In genomic region chr9:98994226-98995058, GRCh38 we compare ENCODE assay signal across 20 cellular contexts. TPM values are rescaled to one million over a fixed set of nuclear protein-coding genes. Genes with fewer than 3 reads are reported as not detected.
DNase-seq lines count a peak whose midpoint lies in the region; ATAC-seq and TF ChIP-seq lines count a peak whose summit lies in the region.
"Had no signal": no experiment of that assay in that cellular context is flagged by ENCODE, and none has a peak within 500 bp of the region (broad histone marks: within the 10 kb centered on the region; RNA-seq: fewer than 3 reads in every experiment).

No MANE protein-coding gene starts in this region.

- no peak overlapping the region for H3K14ac ChIP-seq in trophoblast cell (ENCODE audit: low read length)

- H3K79me1 ChIP-seq in trophoblast cell (ENCODE audit: low read length) = no peaks in the 10 kb centered on the region

- no peak overlapping the region for H3K9ac ChIP-seq in trophoblast cell (ENCODE audit: low read length)

- H3K27me3 ChIP-seq in heart left ventricle (no peaks in the 10 kb centered on the region), trophoblast cell (ENCODE audit: insufficient read depth, low read length) (no peaks in the 10 kb centered on the region)
- H3K27me3 ChIP-seq: brain microvascular endothelial cell, thyroid gland had no signal

- H2AFZ ChIP-seq in trophoblast cell (ENCODE audit: insufficient read depth, low read length, poor library complexity) = no peak overlapping the region

- no peak overlapping the region for H3K4ac ChIP-seq in trophoblast cell (ENCODE audit: low read depth, low read length)

- no peak overlapping the region for H2BK12ac ChIP-seq in trophoblast cell (ENCODE audit: low read length)

- H3K36me3 ChIP-seq in heart left ventricle (peaks cover 0 to 39% (median 8%) of the 10 kb centered on the region in 9 donors), trophoblast cell (ENCODE audit: control insufficient read depth in 1 of 2, insufficient read depth in 2 of 2, low read length in 2 of 2) (no peaks in the 10 kb centered on the region)
- H3K36me3 ChIP-seq: brain microvascular endothelial cell, thyroid gland had no signal

- DNase-seq in heart left ventricle (no peak), Right ventricle myocardium superior (no peak), amniotic epithelial cell (ENCODE audit: low read depth) (peak; percentile 24), trophoblast cell (peak; percentile 79 to 84), ureter (ENCODE audit: low spot score) (peak; percentile 23), inferior parietal cortex (ENCODE audit: extremely low spot score) (no peak)
- DNase-seq: activated CD8-positive, alpha-beta T cell treated with anti-CD3 and anti-CD28 coated beads, Interleukin-2, amount 10 ng/mL, durations not matched to agents 7 days and 5 days; CD4-positive, alpha-beta T cell; cortex of kidney; DND-41; NCI-H226; occipital lobe had no signal

- no peak overlapping the region for H4K91ac ChIP-seq in trophoblast cell (ENCODE audit: low read depth, low read length)

- no peak overlapping the region for H2AK5ac ChIP-seq in trophoblast cell (ENCODE audit: low read length)

- no peak overlapping the region for H3K23ac ChIP-seq in trophoblast cell (ENCODE audit: low read length)

- TF ChIP-seq POLR2A in heart left ventricle (IDR thresholded peaks at IDR 0.05) = no peak

- H3K9me3 ChIP-seq in heart left ventricle = no peaks in the 10 kb centered on the region
- peaks cover 10% of the 10 kb centered on the region for H3K9me3 ChIP-seq in trophoblast cell (ENCODE audit: insufficient read depth, low read depth, low read length)
- H3K9me3 ChIP-seq: thyroid gland had no signal

- no peak for TF ChIP-seq CTCF in heart left ventricle (IDR thresholded peaks at IDR 0.05)

- intact Hi-C loops in heart left ventricle (cut with DNase I) (loop anchor here in 7 of 10 donors (2.0 to 10.0 kb wide), 5 partner anchors 20 to 148 kb away; no protein-coding TSS in a partner anchor), Right ventricle myocardium superior (cut with DNase I) (loop anchor here (5.0 kb wide), 1 partner anchor 132 kb away; no protein-coding TSS in a partner anchor)

- no peak overlapping the region for H3K18ac ChIP-seq in trophoblast cell (ENCODE audit: low read length)

- H3K4me3 ChIP-seq in heart left ventricle (no peak overlapping the region), trophoblast cell (ENCODE audit: low read depth, low read length) (no peak overlapping the region)
- H3K4me3 ChIP-seq: skin epidermis, thyroid gland had no signal

- H2BK5ac ChIP-seq in trophoblast cell (ENCODE audit: low read depth, low read length, poor library complexity) = no peak overlapping the region

- no peak overlapping the region for H3K4me2 ChIP-seq in trophoblast cell (ENCODE audit: low read length)

- H3K27ac ChIP-seq in heart left ventricle = peak overlapping the region in 8 of 12 donors; percentile 17 to 89 (median 40)
- H3K27ac ChIP-seq in trophoblast cell (ENCODE audit: low read depth, low read length) = no peak overlapping the region
- H3K27ac ChIP-seq: brain microvascular endothelial cell, RWPE1, VCaP had no signal

- H3K4me1 ChIP-seq in heart left ventricle = peaks cover 4 to 87% (median 61%) of the 10 kb centered on the region in 12 donors
- H3K4me1 ChIP-seq in trophoblast cell (ENCODE audit: control insufficient read depth in 1 of 2, insufficient read depth in 2 of 2, low read length in 2 of 2) = peaks cover 5 to 10% of the 10 kb centered on the region in 2 experiments

- 72 to 81% (median 76%) methylated on average over 12 of the region's 12 CpGs for WGBS in heart left ventricle, 4 donors
- no CpG with 5 or more reads among the region's 12 CpGs for WGBS in trophoblast cell (ENCODE audit: extremely low coverage, insufficient coverage, insufficient read length)

- no peaks in the 10 kb centered on the region for H3K79me2 ChIP-seq in trophoblast cell (ENCODE audit: control insufficient read depth, insufficient read depth, low read length, poor library complexity)

- ATAC-seq in heart left ventricle (no peak), Right ventricle myocardium superior (ENCODE audit: poor library complexity) (no peak), esophagus mucosa (no peak), HG02759 (IDR thresholded peaks at IDR 0.05; ENCODE audit: unreplicated experiment) (no peak)
- ATAC-seq: activated CD8-positive, alpha-beta T cell treated with anti-CD3 and anti-CD28 coated beads, Interleukin-2, amount 10 ng/mL, durations not matched to agents 7 days and 5 days had no signal

- no peak overlapping the region for H4K12ac ChIP-seq in trophoblast cell (ENCODE audit: low read depth, low read length)

- H2BK120ac ChIP-seq in trophoblast cell (ENCODE audit: insufficient read depth, low read length, poor library complexity) = no peak overlapping the region

- H4K8ac ChIP-seq in trophoblast cell (ENCODE audit: low read depth, low read length) = no peak overlapping the region

RNA-seq across cellular contexts. Expression of gene COL15A1, which starts 50.7 kb away (rescaled TPM):
- total RNA-seq in heart left ventricle = 10 to 100 TPM; 24.1 to 81.0 (median 46.7) TPM
- polyA plus RNA-seq in heart left ventricle = 10 to 100 TPM; 12.4 to 30.8 TPM
- 55.9 TPM for total RNA-seq in Right ventricle myocardium superior
- 0.51 and 0.57 TPM in 2 replicates for polyA plus RNA-seq in trophoblast cell (2013)
- 63.2 TPM for total RNA-seq in ureter
- 7.5 TPM for total RNA-seq in esophagus mucosa
- total RNA-seq: CD4-positive, alpha-beta T cell; MCF 10A had no signal

Comparison
In these comparisons a context has a peak if more than half of its experiments do, and no peak if none do; other contexts are left out.
1. DNase-seq: peak in amniotic epithelial cell (single experiment), trophoblast cell (2 of 2) and ureter (single experiment); none in heart left ventricle (0 of 5), Right ventricle myocardium superior (single experiment) and inferior parietal cortex (single experiment).